In genomic region chr19:771332-771785, GRCh38 we compare ENCODE assay signal across 9 cellular contexts. TPM values are rescaled to one million over a fixed set of nuclear protein-coding genes. Genes with fewer than 3 reads are reported as not detected.
DNase-seq lines count a peak whose midpoint lies in the region; ATAC-seq and TF ChIP-seq lines count a peak whose summit lies in the region.
"Had no signal": no experiment of that assay in that cellular context is flagged by ENCODE, and none has a peak within 500 bp of the region (broad histone marks: within the 10 kb centered on the region; RNA-seq: fewer than 3 reads in every experiment).

No MANE protein-coding gene starts in this region.

- H3K9me3 Mint-ChIP-seq in dendritic cell treated with granulocyte-macrophage colony-stimulating factor and Interleukin-4, amounts not matched to agents 40 ng/mL and 50 ng/mL, for 4 days: no peaks in the 10 kb centered on the region
- no peaks in the 10 kb centered on the region for H3K9me3 Mint-ChIP-seq in neural progenitor cell

- TF ChIP-seq EP300 in SK-N-SH (IDR thresholded peaks at IDR 0.05; ENCODE audit: borderline replicate concordance in 1 of 2, low read depth in 1 of 2, low read length in 1 of 2): no peak

- no peak for ATAC-seq in GM19467 (IDR thresholded peaks at IDR 0.05; ENCODE audit: unreplicated experiment)
- no peak for ATAC-seq in HG03135 (IDR thresholded peaks at IDR 0.05; ENCODE audit: unreplicated experiment)

- H3F3A ChIP-seq in SK-N-SH (replicated peaks; ENCODE audit: insufficient read depth): peaks cover 7% of the 10 kb centered on the region
- peaks cover 3% of the 10 kb centered on the region for H3F3A ChIP-seq in neural progenitor cell (ENCODE audit: low read depth)

- no peaks in the 10 kb centered on the region for H3K36me3 Mint-ChIP-seq in dendritic cell treated with granulocyte-macrophage colony-stimulating factor and Interleukin-4, amounts not matched to agents 40 ng/mL and 50 ng/mL, for 4 days (ENCODE audit: low read depth)
- no peaks in the 10 kb centered on the region for H3K36me3 Mint-ChIP-seq in neural progenitor cell
- H3K36me3 Mint-ChIP-seq: activated naive CD8-positive, alpha-beta T cell had no signal

- H2AFZ ChIP-seq in SK-N-SH (ENCODE audit: low read depth): no peak overlapping the region
- no peak overlapping the region for H2AFZ ChIP-seq in neural progenitor cell (replicated peaks)

- TF ChIP-seq CTCF in SK-N-SH (IDR thresholded peaks at IDR 0.05) (peak; percentile 50), neural progenitor cell (IDR thresholded peaks at IDR 0.05) (peak; percentile 52)

- H3K27ac Mint-ChIP-seq in dendritic cell treated with granulocyte-macrophage colony-stimulating factor and Interleukin-4, amounts not matched to agents 40 ng/mL and 50 ng/mL, for 4 days: peak overlapping the region; percentile 20
- H3K27ac Mint-ChIP-seq in neural progenitor cell: no peak overlapping the region
- H3K27ac Mint-ChIP-seq: activated naive CD8-positive, alpha-beta T cell had no signal

- TF ChIP-seq RAD21 in SK-N-SH (IDR thresholded peaks at IDR 0.05; ENCODE audit: low read length): peak; percentile 33

- H3K9me3 ChIP-seq in SK-N-SH (no peaks in the 10 kb centered on the region), neural progenitor cell (ENCODE audit: low read depth) (no peaks in the 10 kb centered on the region)

- H3K4me3 ChIP-seq in SK-N-SH (ENCODE audit: low read depth in 2 of 2, low read length in 1 of 2) (no peak overlapping the region), neural progenitor cell (no peak overlapping the region)

- no peaks in the 10 kb centered on the region for H3K36me3 ChIP-seq in SK-N-SH (replicated peaks in 1 of 2; ENCODE audit: control insufficient read depth in 1 of 2, insufficient read depth in 2 of 2, low read length in 1 of 2)
- H3K36me3 ChIP-seq in neural progenitor cell: no peaks in the 10 kb centered on the region

- no peaks in the 10 kb centered on the region for H4K20me1 ChIP-seq in SK-N-SH (ENCODE audit: insufficient read depth)
- H4K20me1 ChIP-seq in neural progenitor cell (ENCODE audit: low read depth): no peaks in the 10 kb centered on the region

- H3K9ac ChIP-seq in SK-N-SH: no peak overlapping the region
- H3K9ac ChIP-seq in neural progenitor cell: no peak overlapping the region

- POLR2A ChIA-PET in SK-N-SH (lab: Yijun Ruan, JAX): no interaction called here

- H3K4me2 ChIP-seq in SK-N-SH: no peak overlapping the region
- H3K4me2 ChIP-seq in neural progenitor cell: no peak overlapping the region

- H3K27ac ChIP-seq in SK-N-SH (ENCODE audit: low read depth in 2 of 2, low read length in 1 of 2) (no peak overlapping the region), neural progenitor cell (no peak overlapping the region)

- WGBS in SK-N-SH (ENCODE audit: low lambda C conversion rate): 14% methylated on average over 6 of the region's 6 CpGs

- H3K4me1 Mint-ChIP-seq in dendritic cell treated with granulocyte-macrophage colony-stimulating factor and Interleukin-4, amounts not matched to agents 40 ng/mL and 50 ng/mL, for 4 days (ENCODE audit: low read depth): peaks cover 5% of the 10 kb centered on the region
- peaks cover 9% of the 10 kb centered on the region for H3K4me1 Mint-ChIP-seq in neural progenitor cell

- DNase-seq in ACHN (peak; percentile 64), GM19238 (ENCODE audit: insufficient read length, low spot score) (peak; percentile 61), SK-N-SH (peak; percentile 80), neural progenitor cell (ENCODE audit: low spot score) (peak; percentile 62), activated gamma-delta T cell (lab: John Stamatoyannopoulos, UW) (no peak)

- CTCF ChIA-PET in SK-N-SH (lab: Yijun Ruan, JAX): interaction anchor here (0.9 to 2.7 kb wide), 5 partner anchors 16 to 259 kb away, joined by 3 to 13 read pairs (median 4); no protein-coding TSS in a partner anchor

- H3K27me3 ChIP-seq in SK-N-SH (ENCODE audit: insufficient read depth) (no peaks in the 10 kb centered on the region), neural progenitor cell (no peaks in the 10 kb centered on the region)

- H3K4me1 ChIP-seq in SK-N-SH (ENCODE audit: control insufficient read depth in 1 of 2, insufficient read depth in 2 of 2, low read depth in 1 of 2, low read length in 1 of 2): no peaks in the 10 kb centered on the region
- no peaks in the 10 kb centered on the region for H3K4me1 ChIP-seq in neural progenitor cell

- H3K79me2 ChIP-seq in SK-N-SH (ENCODE audit: insufficient read depth) (no peaks in the 10 kb centered on the region), neural progenitor cell (ENCODE audit: low read depth) (no peaks in the 10 kb centered on the region)

- H3K27me3 Mint-ChIP-seq in dendritic cell treated with granulocyte-macrophage colony-stimulating factor and Interleukin-4, amounts not matched to agents 40 ng/mL and 50 ng/mL, for 4 days: peaks cover 18% of the 10 kb centered on the region
- H3K27me3 Mint-ChIP-seq in neural progenitor cell (ENCODE audit: insufficient read depth, low read depth): peaks cover 4% of the 10 kb centered on the region

- in situ Hi-C loops in ACHN (cut with HindIII; ENCODE audit: low pct_ligation_motif_present, low pct_unique_long_range_greater_than_20kb, low sequenced_read_pairs): no loop called here

- H3K4me3 Mint-ChIP-seq in dendritic cell treated with granulocyte-macrophage colony-stimulating factor and Interleukin-4, amounts not matched to agents 40 ng/mL and 50 ng/mL, for 4 days: no peak overlapping the region
- H3K4me3 Mint-ChIP-seq in neural progenitor cell: no peak overlapping the region
- H3K4me3 Mint-ChIP-seq: activated naive CD8-positive, alpha-beta T cell had no signal

- intact Hi-C loops in dendritic cell treated with granulocyte-macrophage colony-stimulating factor and Interleukin-4, amounts not matched to agents 40 ng/mL and 50 ng/mL, for 4 days (cut with micrococcal nuclease): loop anchor here (2.0 kb wide), 1 partner anchor 149 kb away; no protein-coding TSS in a partner anchor

- no peaks in the 10 kb centered on the region for H3K9me2 ChIP-seq in SK-N-SH

TF ChIP-seq in SK-N-SH, 30 proteins besides CTCF, POLR2A, EP300 and RAD21:
- TF ChIP-seq FOXJ3 (CRISPR knock-in tag; IDR thresholded peaks at IDR 0.05): no peak
- peak; percentile 38; the same call in 1 of the 2 replicates for TF ChIP-seq SMC3 (IDR thresholded peaks at IDR 0.05; ENCODE audit: low read depth, low read length)
- no peak for TF ChIP-seq JUND (IDR thresholded peaks at IDR 0.05)
- no peak for TF ChIP-seq RFX5 (IDR thresholded peaks at IDR 0.05; ENCODE audit: low read length)
- no peak for TF ChIP-seq TCF12 (IDR thresholded peaks at IDR 0.05)
- TF ChIP-seq GATA2 (CRISPR knock-in tag; IDR thresholded peaks at IDR 0.05): no peak
- TF ChIP-seq IRF3 (IDR thresholded peaks at IDR 0.05; ENCODE audit: low read depth, low read length): no peak
- TF ChIP-seq, protein P1, sequence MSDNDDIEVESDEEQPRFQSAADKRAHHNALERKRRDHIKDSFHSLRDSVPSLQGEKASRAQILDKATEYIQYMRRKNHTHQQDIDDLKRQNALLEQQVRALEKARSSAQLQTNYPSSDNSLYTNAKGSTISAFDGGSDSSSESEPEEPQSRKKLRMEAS (IDR thresholded peaks at IDR 0.05; ENCODE audit: low read depth): no peak

RNA-seq across cellular contexts. Expression of gene MISP, which starts 20.4 kb away (rescaled TPM):
- polyA plus RNA-seq in SK-N-SH (2012; rRNA removed): 0.03 and 0.08 TPM in 2 replicates
- 0.05 TPM in 2 replicates for polyA plus RNA-seq in SK-N-SH (2012; cell fraction: cytosol; rRNA removed)
- polyA plus RNA-seq in SK-N-SH (2012; cell fraction: nucleus; rRNA removed): 0.06 TPM in 2 replicates
- total RNA-seq in neural progenitor cell (ENCODE audit: low replicate concordance): not detected in 2 replicates

RNA-seq across cellular contexts. Expression of gene PTBP1, which starts 25.9 kb away (rescaled TPM):
- 172 and 243 TPM in 2 replicates for polyA plus RNA-seq in SK-N-SH (2012; rRNA removed)
- 81.4 and 143 TPM in 2 replicates for polyA plus RNA-seq in SK-N-SH (2012; cell fraction: cytosol; rRNA removed)
- 286 and 334 TPM in 2 replicates for polyA plus RNA-seq in SK-N-SH (2012; cell fraction: nucleus; rRNA removed)
- total RNA-seq in neural progenitor cell (ENCODE audit: low replicate concordance): 237 and 543 TPM in 2 replicates

RNA-seq across cellular contexts. Expression of gene PLPPR3, which starts 50.4 kb away (rescaled TPM):
- polyA plus RNA-seq in SK-N-SH (2012; rRNA removed): 1.5 and 1.6 TPM in 2 replicates
- 0.59 and 1.2 TPM in 2 replicates for polyA plus RNA-seq in SK-N-SH (2012; cell fraction: cytosol; rRNA removed)
- polyA plus RNA-seq in SK-N-SH (2012; cell fraction: nucleus; rRNA removed): 1.8 and 2.1 TPM in 2 replicates
- 15.6 and 91.6 TPM in 2 replicates for total RNA-seq in neural progenitor cell (ENCODE audit: low replicate concordance)

RNA-seq across cellular contexts. Expression of gene AZU1, which starts 56.3 kb away (rescaled TPM):
- polyA plus RNA-seq in SK-N-SH (2012; rRNA removed): 0.15 TPM in 2 replicates
- polyA plus RNA-seq in SK-N-SH (2012; cell fraction: cytosol; rRNA removed): not detected in 2 replicates
- 2.3 and 2.4 TPM in 2 replicates for polyA plus RNA-seq in SK-N-SH (2012; cell fraction: nucleus; rRNA removed)
- total RNA-seq in neural progenitor cell (ENCODE audit: low replicate concordance): 1.0 and 2.0 TPM in 2 replicates
